ENCODE assay signal across 19 cellular contexts in genomic region chr11:110377451-110377850, GRCh38. TPM values are rescaled to one million over a fixed set of nuclear protein-coding genes. Genes with fewer than 3 reads are reported as not detected.
DNase-seq lines count a peak whose midpoint lies in the region; ATAC-seq and TF ChIP-seq lines count a peak whose summit lies in the region.
"Had no signal": no experiment of that assay in that cellular context is flagged by ENCODE, and none has a peak within 500 bp of the region (broad histone marks: within the 10 kb centered on the region; RNA-seq: fewer than 3 reads in every experiment).

No MANE protein-coding gene starts in this region.

- DNase-seq in GM23248 (no peak), NCI-H187 treated with DMSO at 0.1 percent for 48 hours (lab: John Stamatoyannopoulos, UW) (no peak)
- DNase-seq in naive thymus-derived CD8-positive, alpha-beta T cell = no peak
- DNase-seq: activated CD4-positive, CD25-positive, alpha-beta regulatory T cell treated with anti-CD3 and anti-CD28 coated beads, Interleukin-2, amount 50 U/mL, for 72 hours; activated T-cell treated with anti-CD3 and anti-CD28 coated beads for 4 hours; effector CD8-positive, alpha-beta T cell had no signal

- H4K20me1 ChIP-seq in GM23248 (ENCODE audit: insufficient read depth) = no peaks in the 10 kb centered on the region

- H3K27ac ChIP-seq in GM23248 (no peak overlapping the region), VCaP (peak overlapping the region; percentile 38), liver (ENCODE audit: low read depth in 1 of 2, low read length in 2 of 2) (peak overlapping the region; percentile 70 to 73)
- H3K27ac ChIP-seq: brain microvascular endothelial cell, foreskin keratinocyte, neutrophil had no signal

- H3K27ac Mint-ChIP-seq in naive thymus-derived CD8-positive, alpha-beta T cell = no peak overlapping the region
- H3K27ac Mint-ChIP-seq: activated CD8-positive, alpha-beta T cell treated with anti-CD3 and anti-CD28 coated beads, Interleukin-2, amount 10 ng/mL, durations not matched to agents 7 days and 5 days; CD4-positive, alpha-beta memory T cell; memory B cell; stimulated activated naive B cell treated with anti-CD40 and anti-IgM and Interleukin-4, amounts not matched to agents 10 μg/mL and 1 μg/mL and 100 μg/mL, for 72 hours had no signal

- no peaks in the 10 kb centered on the region for H3K9me3 Mint-ChIP-seq in naive thymus-derived CD8-positive, alpha-beta T cell
- H3K9me3 Mint-ChIP-seq: CD4-positive, alpha-beta memory T cell; memory B cell; stimulated activated naive B cell treated with anti-CD40 and anti-IgM and Interleukin-4, amounts not matched to agents 10 μg/mL and 1 μg/mL and 100 μg/mL, for 72 hours had no signal

- no peak for ATAC-seq in HG02623 (IDR thresholded peaks at IDR 0.05; ENCODE audit: unreplicated experiment)
- no peak for ATAC-seq in naive thymus-derived CD8-positive, alpha-beta T cell
- ATAC-seq in activated CD4-positive, CD25-positive, alpha-beta regulatory T cell treated with anti-CD3 and anti-CD28 coated beads, Interleukin-2, amount 50 U/mL, for 24 hours = no peak

- no peak overlapping the region for H3K9ac ChIP-seq in GM23248
- no peak overlapping the region for H3K9ac ChIP-seq in liver (ENCODE audit: low read depth in 1 of 2, low read length in 2 of 2)
- H3K9ac ChIP-seq in skeletal muscle satellite cell (ENCODE audit: low read depth, low read length) = no peak overlapping the region

- H3K36me3 ChIP-seq in GM23248 (ENCODE audit: low read depth) = no peaks in the 10 kb centered on the region
- H3K36me3 ChIP-seq in liver (ENCODE audit: control insufficient read depth in 4 of 4, insufficient read depth in 3 of 4, low read depth in 1 of 4, low read length in 3 of 4) = no peaks in the 10 kb centered on the region
- no peaks in the 10 kb centered on the region for H3K36me3 ChIP-seq in skeletal muscle satellite cell (ENCODE audit: insufficient read depth, low read length)
- H3K36me3 ChIP-seq: brain microvascular endothelial cell, neutrophil had no signal

- peaks cover 12% of the 10 kb centered on the region for H3F3A ChIP-seq in GM23248 (ENCODE audit: insufficient read depth)

- TF ChIP-seq CTCF in VCaP (conservative IDR thresholded peaks at IDR 0.05) (no peak), liver (IDR thresholded peaks at IDR 0.05; ENCODE audit: low read depth, low read length, missing input control) (no peak)

- no peaks in the 10 kb centered on the region for H3K36me3 Mint-ChIP-seq in naive thymus-derived CD8-positive, alpha-beta T cell
- H3K36me3 Mint-ChIP-seq: CD4-positive, alpha-beta memory T cell; memory B cell; stimulated activated naive B cell treated with anti-CD40 and anti-IgM and Interleukin-4, amounts not matched to agents 10 μg/mL and 1 μg/mL and 100 μg/mL, for 72 hours had no signal

- peaks cover 18% of the 10 kb centered on the region for H3K4me1 ChIP-seq in GM23248 (ENCODE audit: insufficient read depth)
- H3K4me1 ChIP-seq in liver (ENCODE audit: control insufficient read depth in 4 of 4, insufficient read depth in 4 of 4, low read length in 3 of 4) = peaks cover 0 to 33% (median 18%) of the 10 kb centered on the region in 4 donors
- H3K4me1 ChIP-seq in skeletal muscle satellite cell (ENCODE audit: control insufficient read depth, insufficient read depth, low read length) = peaks cover 21% of the 10 kb centered on the region

- in situ Hi-C loops in GM23248 (cut with MboI) = loop anchor here (10.0 kb wide), 1 partner anchor 173 kb away; no protein-coding TSS in a partner anchor

- H2AFZ ChIP-seq in GM23248 = peak overlapping the region; percentile 32

- H3K27me3 ChIP-seq in GM23248 (replicated peaks; ENCODE audit: insufficient read depth) = no peaks in the 10 kb centered on the region
- no peaks in the 10 kb centered on the region for H3K27me3 ChIP-seq in liver (ENCODE audit: control insufficient read depth in 4 of 4, insufficient read depth in 4 of 4, low read length in 3 of 4)
- no peaks in the 10 kb centered on the region for H3K27me3 ChIP-seq in skeletal muscle satellite cell (ENCODE audit: control insufficient read depth, insufficient read depth, low read length)
- H3K27me3 ChIP-seq: brain microvascular endothelial cell, foreskin keratinocyte, neutrophil, testis had no signal

- no peaks in the 10 kb centered on the region for H3K79me2 ChIP-seq in GM23248 (ENCODE audit: insufficient read depth)

- H3K9me3 ChIP-seq in GM23248 (ENCODE audit: low read depth) (no peaks in the 10 kb centered on the region), liver (ENCODE audit: control insufficient read depth in 4 of 4, low read length in 3 of 4) (no peaks in the 10 kb centered on the region), skeletal muscle satellite cell (replicated peaks; ENCODE audit: low read length) (no peaks in the 10 kb centered on the region)
- H3K9me3 ChIP-seq: neutrophil, testis had no signal

- POLR2A ChIA-PET in naive thymus-derived CD8-positive, alpha-beta T cell (lab: Charles Lee) = no interaction called here

- H3K4me1 Mint-ChIP-seq in naive thymus-derived CD8-positive, alpha-beta T cell = peaks cover 0 to 5% (median 4%) of the 10 kb centered on the region in 4 donors

- no peaks in the 10 kb centered on the region for H3K9me2 ChIP-seq in GM23248 (ENCODE audit: insufficient read depth)

- WGBS in GM23248 (ENCODE audit: low coverage in 1 of 2, low lambda C conversion rate in 2 of 2, missing lambda C conversion rate in 2 of 2), 2 experiments = 94% methylated on average over 3 of the region's 3 CpGs
- WGBS in liver = 47% methylated on average over 3 of the region's 3 CpGs

- H3K4me2 ChIP-seq in GM23248 (ENCODE audit: unreplicated experiment) (no peak overlapping the region), skeletal muscle satellite cell (ENCODE audit: low read length) (peak overlapping the region; percentile 83)

- no peak overlapping the region for H3K4me3 ChIP-seq in GM23248
- no peak overlapping the region for H3K4me3 ChIP-seq in liver (ENCODE audit: low read depth in 1 of 3, low read length in 3 of 3)
- H3K4me3 ChIP-seq in skeletal muscle satellite cell (ENCODE audit: low read length) = no peak overlapping the region
- H3K4me3 ChIP-seq: testis had no signal

- peaks cover 0 to 7% (median 3%) of the 10 kb centered on the region in 5 donors for H3K27me3 Mint-ChIP-seq in naive thymus-derived CD8-positive, alpha-beta T cell
- H3K27me3 Mint-ChIP-seq: CD4-positive, alpha-beta memory T cell had no signal

- TF ChIP-seq RAD21 in liver (IDR thresholded peaks at IDR 0.05) = no peak

- no peak overlapping the region for H3K4me3 Mint-ChIP-seq in naive thymus-derived CD8-positive, alpha-beta T cell
- H3K4me3 Mint-ChIP-seq: activated CD8-positive, alpha-beta T cell treated with anti-CD3 and anti-CD28 coated beads, Interleukin-2, amount 10 ng/mL, durations not matched to agents 7 days and 5 days; CD4-positive, alpha-beta memory T cell had no signal

TF ChIP-seq in liver, 16 proteins besides CTCF, POLR2A, EP300 and RAD21:
- TF ChIP-seq REST (IDR thresholded peaks at IDR 0.05) (no peak), HNF4G (IDR thresholded peaks at IDR 0.05) (peak; percentile 64), NR2F2 (IDR thresholded peaks at IDR 0.05) (no peak), HNF4A (conservative IDR thresholded peaks at IDR 0.05) (peak; percentile 94 to 97), EGR1 (IDR thresholded peaks at IDR 0.05; ENCODE audit: low read depth in 2 of 2) (peak in 1 of 2 donors; percentile 34), RXRA (IDR thresholded peaks at IDR 0.05) (peak; percentile 53 to 62), SP1 (IDR thresholded peaks at IDR 0.05) (peak; percentile 59), FOXA2 (IDR thresholded peaks at IDR 0.05) (peak; percentile 4)

RNA-seq across cellular contexts. Expression of gene FDX1, which starts 52.3 kb away (rescaled TPM):
- total RNA-seq in GM23248 (2014; rRNA removed; shearing (Covaris generic)) = 8.5 and 12.2 TPM in 2 replicates
- polyA plus RNA-seq in GM23248 (2016; fragmentation: Nextera tagmentation; extraction: Ambion mirVana) (16.5 and 16.6 TPM in 2 replicates), liver (10 to 100 TPM; 16.3 to 28.8 TPM)
- total RNA-seq in liver = 10 to 100 TPM in 1 of 2 donors, 1 to 10 TPM in 1; 6.8 to 17.8 TPM
- 14.9 and 22.8 TPM in 2 replicates for total RNA-seq in skeletal muscle satellite cell (2012; rRNA removed)
- total RNA-seq in naive thymus-derived CD8-positive, alpha-beta T cell = 10 to 100 TPM; 11.0 to 12.4 TPM
- 10 to 100 TPM; 15.8 to 18.2 (median 17.1) TPM for polyA plus RNA-seq in naive thymus-derived CD8-positive, alpha-beta T cell
